ENCODE assay signal across 24 cellular contexts in the genomic region with DNA sequence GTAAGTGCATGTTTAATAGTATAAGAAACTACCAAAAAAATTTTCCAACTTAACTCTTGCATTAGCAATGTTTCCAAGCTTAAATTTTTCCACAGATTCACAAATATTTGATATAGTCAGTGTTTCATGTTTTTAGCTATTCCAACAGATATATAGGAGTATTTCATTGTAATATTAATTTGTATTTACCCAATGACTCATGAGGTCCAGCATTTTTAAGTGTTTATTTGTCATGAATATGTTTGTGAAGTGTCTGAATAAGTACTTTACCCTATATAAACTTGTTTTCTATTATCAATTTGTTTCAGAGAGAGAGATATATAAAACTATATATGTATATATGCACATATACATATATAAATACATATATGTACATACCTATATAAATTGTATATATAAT.
A peak's percentile ranks its signal among the peaks of the same experiment; 100 is the strongest.
DNase-seq lines count a peak whose midpoint lies in the region; ATAC-seq, FAIRE-seq and TF ChIP-seq lines count a peak whose summit lies in the region.
"Had no signal": no experiment of that assay in that cellular context is flagged by ENCODE, and none has a peak within 500 bp of the region (broad histone marks: within the 10 kb centered on the region; RNA-seq: fewer than 3 reads in every experiment).

No MANE protein-coding gene starts in this region.

- H3K4me1 ChIP-seq in RWPE2 (ENCODE audit: insufficient read depth, poor library complexity, severe bottlenecking) (peaks cover 20% of the 10 kb centered on the region), osteoblast (ENCODE audit: insufficient read depth, low read length) (no peaks in the 10 kb centered on the region)
- H3K4me1 ChIP-seq in naive thymus-derived CD4-positive, alpha-beta T cell (ENCODE audit: control insufficient read depth in 2 of 2, insufficient read depth in 2 of 2, low read length in 2 of 2), result no peaks in the 10 kb centered on the region
- H3K4me1 ChIP-seq: A549, BE2C had no signal

- H3K36me3 ChIP-seq in RWPE2 (ENCODE audit: low read depth), result no peaks in the 10 kb centered on the region
- no peaks in the 10 kb centered on the region for H3K36me3 ChIP-seq in naive thymus-derived CD4-positive, alpha-beta T cell (ENCODE audit: control insufficient read depth in 2 of 3, insufficient read depth in 3 of 3, low read length in 3 of 3)
- no peaks in the 10 kb centered on the region for H3K36me3 ChIP-seq in osteoblast (ENCODE audit: insufficient read depth, low read length)
- H3K36me3 ChIP-seq: BE2C; BLaER1 treated with 17β-estradiol and CSF1 and Interleukin-3, amounts not matched to agents 10 nM and 100 nM had no signal

- DNase-seq in DMS53 treated with DMSO at 0.1 percent for 48 hours (lab: John Stamatoyannopoulos, UW; ENCODE audit: unreplicated experiment) (peak; percentile 31), RWPE2 (ENCODE audit: low spot score) (no peak), nephron progenitor cell (no peak), caudate nucleus (lab: John Stamatoyannopoulos, UW) (no peak), osteoblast (ENCODE audit: insufficient read length, low spot score, missing footprints) (no peak)
- no peak for DNase-seq in naive thymus-derived CD4-positive, alpha-beta T cell
- DNase-seq: 8988T; ACHN; AML-193; BE2C; CD4-positive, alpha-beta T cell; CD8-positive, alpha-beta memory T cell; DMS 273 treated with DMSO at 0.1 percent for 48 hours; DND-41; GM23248; H7; HCEC 1CT had no signal

- H4K20me1 ChIP-seq in osteoblast (ENCODE audit: insufficient read depth, low read length), result no peaks in the 10 kb centered on the region
- H4K20me1 ChIP-seq: BLaER1 treated with 17β-estradiol and CSF1 and Interleukin-3, amounts not matched to agents 10 nM and 100 nM had no signal

- CTCF ChIA-PET in naive thymus-derived CD4-positive, alpha-beta T cell (lab: Charles Lee), result interaction anchor here (0.7 kb wide), 1 partner anchor 20 kb away, joined by 3 read pairs; no protein-coding TSS in a partner anchor

- H3K27ac ChIP-seq in RWPE2 (ENCODE audit: poor library complexity, severe bottlenecking) (peak overlapping the region; percentile 15), caudate nucleus (ENCODE audit: low read depth, low read length) (no peak overlapping the region), osteoblast (ENCODE audit: low read depth, low read length) (no peak overlapping the region)
- no peak overlapping the region for H3K27ac ChIP-seq in naive thymus-derived CD4-positive, alpha-beta T cell (ENCODE audit: low read depth, low read length)
- H3K27ac ChIP-seq: A549; BLaER1 treated with 17β-estradiol and CSF1 and Interleukin-3, amounts not matched to agents 10 nM and 100 nM; GM23248 had no signal

- peak overlapping the region; percentile 12 for H3K27ac Mint-ChIP-seq in nephron progenitor cell
- no peak overlapping the region for H3K27ac Mint-ChIP-seq in naive thymus-derived CD4-positive, alpha-beta T cell
- H3K27ac Mint-ChIP-seq: CD14-positive monocyte; CD4-positive, alpha-beta T cell; CD8-positive, alpha-beta memory T cell had no signal

- peaks cover 19% of the 10 kb centered on the region for H3K9me3 Mint-ChIP-seq in nephron progenitor cell
- peaks cover 0 to 3% (median 0%) of the 10 kb centered on the region in 11 donors for H3K9me3 Mint-ChIP-seq in naive thymus-derived CD4-positive, alpha-beta T cell

- H3K27me3 ChIP-seq in RWPE2 (ENCODE audit: insufficient read depth, poor library complexity, severe bottlenecking) (no peaks in the 10 kb centered on the region), osteoblast (ENCODE audit: insufficient read depth, low read length) (peaks cover 10% of the 10 kb centered on the region)
- no peaks in the 10 kb centered on the region for H3K27me3 ChIP-seq in naive thymus-derived CD4-positive, alpha-beta T cell (ENCODE audit: control insufficient read depth in 2 of 2, insufficient read depth in 2 of 2, low read length in 2 of 2)
- H3K27me3 ChIP-seq: BE2C; BLaER1 treated with 17β-estradiol and CSF1 and Interleukin-3, amounts not matched to agents 10 nM and 100 nM had no signal

- POLR2A ChIA-PET in naive thymus-derived CD4-positive, alpha-beta T cell (lab: Charles Lee), result no interaction called here

- peaks cover 3% of the 10 kb centered on the region for H3K27me3 Mint-ChIP-seq in nephron progenitor cell (ENCODE audit: low read depth, poor library complexity)
- H3K27me3 Mint-ChIP-seq in naive thymus-derived CD4-positive, alpha-beta T cell, result no peaks in the 10 kb centered on the region
- H3K27me3 Mint-ChIP-seq: CD4-positive, alpha-beta T cell; CD8-positive, alpha-beta memory T cell had no signal

- H3K4me2 ChIP-seq in osteoblast (ENCODE audit: insufficient read depth, low read length), result no peak overlapping the region
- H3K4me2 ChIP-seq: A549; BLaER1 treated with 17β-estradiol and CSF1 and Interleukin-3, amounts not matched to agents 10 nM and 100 nM had no signal

- no peak for TF ChIP-seq CTCF in RWPE2 (IDR thresholded peaks at IDR 0.05; ENCODE audit: poor library complexity, severe bottlenecking)
- TF ChIP-seq CTCF in nephron progenitor cell (IDR thresholded peaks at IDR 0.05), result no peak
- no peak for TF ChIP-seq CTCF in osteoblast (IDR thresholded peaks at IDR 0.05; ENCODE audit: extremely low read depth, low read depth, low read length)

- peak; percentile 45 for FAIRE-seq in islet of Langerhans (lab: Jason Lieb, UNC)
- FAIRE-seq: A549, D721Med, GM12892, H1 had no signal

- H3K79me2 ChIP-seq in osteoblast (ENCODE audit: insufficient read depth, low read length), result no peaks in the 10 kb centered on the region

- H3K9me3 ChIP-seq in RWPE2 (ENCODE audit: severe bottlenecking), result no peaks in the 10 kb centered on the region
- no peaks in the 10 kb centered on the region for H3K9me3 ChIP-seq in naive thymus-derived CD4-positive, alpha-beta T cell (ENCODE audit: control insufficient read depth in 2 of 3, low read length in 3 of 3)
- no peaks in the 10 kb centered on the region for H3K9me3 ChIP-seq in osteoblast (ENCODE audit: low read depth, low read length)
- H3K9me3 ChIP-seq: A549; BE2C; BLaER1 treated with 17β-estradiol and CSF1 and Interleukin-3, amounts not matched to agents 10 nM and 100 nM had no signal

- H3K4me3 ChIP-seq in RWPE2 (ENCODE audit: severe bottlenecking) (no peak overlapping the region), osteoblast (ENCODE audit: insufficient read depth, low read length) (no peak overlapping the region)
- H3K4me3 ChIP-seq in naive thymus-derived CD4-positive, alpha-beta T cell (ENCODE audit: low read length), result no peak overlapping the region
- H3K4me3 ChIP-seq: A549; BLaER1 treated with 17β-estradiol and CSF1 and Interleukin-3, amounts not matched to agents 10 nM and 100 nM; GM23248 had no signal

- no peak for ATAC-seq in RWPE2 (ENCODE audit: low read depth)
- no peak for ATAC-seq in naive thymus-derived CD4-positive, alpha-beta T cell
- ATAC-seq: A549 had no signal

- peaks cover 58% of the 10 kb centered on the region for H3K36me3 Mint-ChIP-seq in nephron progenitor cell (ENCODE audit: low read depth)
- no peaks in the 10 kb centered on the region for H3K36me3 Mint-ChIP-seq in naive thymus-derived CD4-positive, alpha-beta T cell
- H3K36me3 Mint-ChIP-seq: CD14-positive monocyte; CD8-positive, alpha-beta memory T cell had no signal

- peaks cover 16% of the 10 kb centered on the region for H3K4me1 Mint-ChIP-seq in nephron progenitor cell
- no peaks in the 10 kb centered on the region for H3K4me1 Mint-ChIP-seq in naive thymus-derived CD4-positive, alpha-beta T cell
- H3K4me1 Mint-ChIP-seq: CD14-positive monocyte; CD8-positive, alpha-beta memory T cell had no signal

- no peak overlapping the region for H3K4me3 Mint-ChIP-seq in nephron progenitor cell
- H3K4me3 Mint-ChIP-seq in naive thymus-derived CD4-positive, alpha-beta T cell, result no peak overlapping the region
- H3K4me3 Mint-ChIP-seq: CD14-positive monocyte; CD4-positive, alpha-beta T cell; CD8-positive, alpha-beta memory T cell had no signal

- intact Hi-C loops in naive thymus-derived CD4-positive, alpha-beta T cell (cut with micrococcal nuclease), result no loop called here

- H2AFZ ChIP-seq in osteoblast (ENCODE audit: low read length), result no peak overlapping the region
- H2AFZ ChIP-seq: GM23248 had no signal
